Comparison of ENCODE assay signal across 1 cellular context in the genomic region with DNA sequence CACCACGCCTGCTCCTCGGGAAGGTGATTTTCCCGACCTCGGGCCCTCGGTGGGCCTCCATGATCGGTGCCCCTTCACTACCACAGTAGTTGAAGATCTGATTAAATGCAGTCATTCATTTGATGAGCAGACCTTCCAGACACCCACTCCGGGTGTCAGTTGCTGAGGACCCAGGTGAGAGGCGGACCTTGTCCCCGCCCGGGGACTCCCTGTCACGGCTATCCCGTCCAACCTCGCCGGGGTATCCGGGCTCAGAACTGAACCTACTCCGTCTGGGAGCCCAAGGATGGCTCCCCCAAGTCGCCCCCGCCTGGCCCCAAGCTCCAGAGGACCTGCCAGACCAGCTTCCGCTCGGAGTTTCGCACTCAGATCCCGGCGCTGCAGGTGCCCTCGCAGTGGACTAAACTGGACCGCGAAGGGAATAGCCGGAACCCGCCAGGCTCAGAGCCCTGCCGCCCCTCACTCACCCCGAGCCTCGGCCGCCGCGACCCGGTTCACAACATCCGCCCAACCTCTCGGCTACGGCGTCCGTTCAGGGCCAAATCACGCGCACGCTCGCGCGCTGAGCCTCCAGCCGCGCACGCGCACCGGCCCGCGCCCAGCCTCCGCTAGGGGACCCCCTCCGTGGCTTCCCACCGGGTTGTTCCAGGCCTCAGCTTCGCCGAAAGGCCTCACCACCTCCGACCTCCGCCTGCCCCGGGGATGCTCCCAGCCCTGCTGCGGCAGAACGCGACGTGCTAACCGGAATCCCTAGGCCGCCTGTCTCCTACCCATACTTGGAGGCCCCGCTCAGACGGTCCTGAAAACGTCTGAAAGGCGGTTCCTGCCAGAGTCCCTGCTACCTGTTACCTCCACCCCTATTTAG.
TF ChIP-seq lines count a peak whose summit lies in the region.

No MANE protein-coding gene starts in this region.

TF ChIP-seq in HEK293, 187 proteins besides CTCF, POLR2A, EP300 and RAD21 (continued from another document and continues in another):
- TF ChIP-seq INSM2 (tag by site-specific recombination; IDR thresholded peaks at IDR 0.05) (no peak), HOXC10 (CRISPR knock-in tag; IDR thresholded peaks at IDR 0.05) (no peak; the same call in 1 of the 2 replicates), PRDM1 (tag by site-specific recombination; IDR thresholded peaks at IDR 0.05) (no peak), ZBTB6 (tag by site-specific recombination; IDR thresholded peaks at IDR 0.05) (no peak), ZNF426 (tag by site-specific recombination; IDR thresholded peaks at IDR 0.05) (no peak), ZNF24 (tag by site-specific recombination; IDR thresholded peaks at IDR 0.05) (0 out of 2 replicates have a peak, but pooled peaks have one; percentile 47), OSR2 (tag by site-specific recombination; IDR thresholded peaks at IDR 0.05) (no peak), ZNF354C (tag by site-specific recombination; IDR thresholded peaks at IDR 0.05; ENCODE audit: borderline replicate concordance, low read depth) (no peak), ZNF596 (tag by site-specific recombination; IDR thresholded peaks at IDR 0.05) (no peak), BCL11B (tag by site-specific recombination; IDR thresholded peaks at IDR 0.05; ENCODE audit: low read depth) (no peak), ZNF121 (tag by site-specific recombination; IDR thresholded peaks at IDR 0.05) (peak; percentile 8; the same call in 1 of the 2 replicates), ZBTB21 (tag by site-specific recombination; IDR thresholded peaks at IDR 0.05) (no peak), ZNF433 (tag by site-specific recombination; IDR thresholded peaks at IDR 0.05; ENCODE audit: low read depth) (no peak), ZNF548 (tag by site-specific recombination; IDR thresholded peaks at IDR 0.05) (no peak), WT1 (tag by site-specific recombination; IDR thresholded peaks at IDR 0.05) (no peak), ZNF529 (tag by site-specific recombination; IDR thresholded peaks at IDR 0.05; ENCODE audit: insufficient replicate concordance) (no peak), ZFP3 (tag by site-specific recombination; IDR thresholded peaks at IDR 0.05; ENCODE audit: low read depth) (peak; percentile 68), ZNF791 (tag by site-specific recombination; IDR thresholded peaks at IDR 0.05) (no peak), ZNF248 (tag by site-specific recombination; IDR thresholded peaks at IDR 0.05) (no peak), SP3 (tag by site-specific recombination; IDR thresholded peaks at IDR 0.05) (peak; percentile 48), ZNF112 (tag by site-specific recombination; IDR thresholded peaks at IDR 0.05) (no peak), ZNF549 (tag by site-specific recombination; IDR thresholded peaks at IDR 0.05) (no peak), SCRT2 (tag by site-specific recombination; IDR thresholded peaks at IDR 0.05) (peak; percentile 99), ZNF837 (tag by site-specific recombination; IDR thresholded peaks at IDR 0.05) (no peak), GLI2 (tag by site-specific recombination; IDR thresholded peaks at IDR 0.05; ENCODE audit: borderline replicate concordance, low read depth) (no peak), SCRT1 (tag by site-specific recombination; IDR thresholded peaks at IDR 0.05; ENCODE audit: borderline replicate concordance) (peak; percentile 91), ZNF692 (tag by site-specific recombination; IDR thresholded peaks at IDR 0.05) (peak; percentile 84), ZNF140 (tag by site-specific recombination; IDR thresholded peaks at IDR 0.05) (no peak), ZNF416 (tag by site-specific recombination; IDR thresholded peaks at IDR 0.05) (no peak), ZNF362 (tag by site-specific recombination; IDR thresholded peaks at IDR 0.05) (no peak), ZNF629 (tag by site-specific recombination; IDR thresholded peaks at IDR 0.05) (peak; percentile 74; the same call in 1 of the 2 replicates), ZNF623 (tag by site-specific recombination; IDR thresholded peaks at IDR 0.05) (no peak), ZNF175 (tag by site-specific recombination; IDR thresholded peaks at IDR 0.05) (no peak), ZSCAN23 (tag by site-specific recombination; IDR thresholded peaks at IDR 0.05) (0 out of 2 replicates have a peak, but pooled peaks have one; percentile 79), ZNF274 (IDR thresholded peaks at IDR 0.05; ENCODE audit: low read length) (no peak), ZNF274 (tag by site-specific recombination; IDR thresholded peaks at IDR 0.05; ENCODE audit: borderline replicate concordance) (no peak), ZNF558 (tag by site-specific recombination; IDR thresholded peaks at IDR 0.05) (no peak), ZNF530 (tag by site-specific recombination; IDR thresholded peaks at IDR 0.05; ENCODE audit: low read depth) (no peak), ZBTB10 (tag by site-specific recombination; IDR thresholded peaks at IDR 0.05) (peak; percentile 85), ZNF324 (tag by site-specific recombination; IDR thresholded peaks at IDR 0.05) (peak; percentile 64; the same call in 1 of the 2 replicates), ZNF776 (tag by site-specific recombination; IDR thresholded peaks at IDR 0.05; ENCODE audit: borderline replicate concordance) (no peak)
- TF ChIP-seq, protein P1, sequence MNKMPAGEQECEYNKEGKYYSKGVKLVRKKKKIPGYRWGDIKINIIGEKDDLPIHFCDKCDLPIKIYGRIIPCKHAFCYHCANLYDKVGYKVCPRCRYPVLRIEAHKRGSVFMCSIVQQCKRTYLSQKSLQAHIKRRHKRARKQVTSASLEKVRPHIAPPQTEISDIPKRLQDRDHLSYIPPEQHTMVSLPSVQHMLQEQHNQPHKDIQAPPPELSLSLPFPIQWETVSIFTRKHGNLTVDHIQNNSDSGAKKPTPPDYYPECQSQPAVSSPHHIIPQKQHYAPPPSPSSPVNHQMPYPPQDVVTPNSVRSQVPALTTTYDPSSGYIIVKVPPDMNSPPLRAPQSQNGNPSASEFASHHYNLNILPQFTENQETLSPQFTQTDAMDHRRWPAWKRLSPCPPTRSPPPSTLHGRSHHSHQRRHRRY (tag by site-specific recombination; IDR thresholded peaks at IDR 0.05): no peak
- TF ChIP-seq, protein P2, sequence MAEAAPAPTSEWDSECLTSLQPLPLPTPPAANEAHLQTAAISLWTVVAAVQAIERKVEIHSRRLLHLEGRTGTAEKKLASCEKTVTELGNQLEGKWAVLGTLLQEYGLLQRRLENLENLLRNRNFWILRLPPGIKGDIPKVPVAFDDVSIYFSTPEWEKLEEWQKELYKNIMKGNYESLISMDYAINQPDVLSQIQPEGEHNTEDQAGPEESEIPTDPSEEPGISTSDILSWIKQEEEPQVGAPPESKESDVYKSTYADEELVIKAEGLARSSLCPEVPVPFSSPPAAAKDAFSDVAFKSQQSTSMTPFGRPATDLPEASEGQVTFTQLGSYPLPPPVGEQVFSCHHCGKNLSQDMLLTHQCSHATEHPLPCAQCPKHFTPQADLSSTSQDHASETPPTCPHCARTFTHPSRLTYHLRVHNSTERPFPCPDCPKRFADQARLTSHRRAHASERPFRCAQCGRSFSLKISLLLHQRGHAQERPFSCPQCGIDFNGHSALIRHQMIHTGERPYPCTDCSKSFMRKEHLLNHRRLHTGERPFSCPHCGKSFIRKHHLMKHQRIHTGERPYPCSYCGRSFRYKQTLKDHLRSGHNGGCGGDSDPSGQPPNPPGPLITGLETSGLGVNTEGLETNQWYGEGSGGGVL (tag by site-specific recombination; IDR thresholded peaks at IDR 0.05): no peak
- TF ChIP-seq, protein P3, sequence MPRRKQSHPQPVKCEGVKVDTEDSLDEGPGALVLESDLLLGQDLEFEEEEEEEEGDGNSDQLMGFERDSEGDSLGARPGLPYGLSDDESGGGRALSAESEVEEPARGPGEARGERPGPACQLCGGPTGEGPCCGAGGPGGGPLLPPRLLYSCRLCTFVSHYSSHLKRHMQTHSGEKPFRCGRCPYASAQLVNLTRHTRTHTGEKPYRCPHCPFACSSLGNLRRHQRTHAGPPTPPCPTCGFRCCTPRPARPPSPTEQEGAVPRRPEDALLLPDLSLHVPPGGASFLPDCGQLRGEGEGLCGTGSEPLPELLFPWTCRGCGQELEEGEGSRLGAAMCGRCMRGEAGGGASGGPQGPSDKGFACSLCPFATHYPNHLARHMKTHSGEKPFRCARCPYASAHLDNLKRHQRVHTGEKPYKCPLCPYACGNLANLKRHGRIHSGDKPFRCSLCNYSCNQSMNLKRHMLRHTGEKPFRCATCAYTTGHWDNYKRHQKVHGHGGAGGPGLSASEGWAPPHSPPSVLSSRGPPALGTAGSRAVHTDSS (tag by site-specific recombination; IDR thresholded peaks at IDR 0.05): no peak
- TF ChIP-seq, protein P4, sequence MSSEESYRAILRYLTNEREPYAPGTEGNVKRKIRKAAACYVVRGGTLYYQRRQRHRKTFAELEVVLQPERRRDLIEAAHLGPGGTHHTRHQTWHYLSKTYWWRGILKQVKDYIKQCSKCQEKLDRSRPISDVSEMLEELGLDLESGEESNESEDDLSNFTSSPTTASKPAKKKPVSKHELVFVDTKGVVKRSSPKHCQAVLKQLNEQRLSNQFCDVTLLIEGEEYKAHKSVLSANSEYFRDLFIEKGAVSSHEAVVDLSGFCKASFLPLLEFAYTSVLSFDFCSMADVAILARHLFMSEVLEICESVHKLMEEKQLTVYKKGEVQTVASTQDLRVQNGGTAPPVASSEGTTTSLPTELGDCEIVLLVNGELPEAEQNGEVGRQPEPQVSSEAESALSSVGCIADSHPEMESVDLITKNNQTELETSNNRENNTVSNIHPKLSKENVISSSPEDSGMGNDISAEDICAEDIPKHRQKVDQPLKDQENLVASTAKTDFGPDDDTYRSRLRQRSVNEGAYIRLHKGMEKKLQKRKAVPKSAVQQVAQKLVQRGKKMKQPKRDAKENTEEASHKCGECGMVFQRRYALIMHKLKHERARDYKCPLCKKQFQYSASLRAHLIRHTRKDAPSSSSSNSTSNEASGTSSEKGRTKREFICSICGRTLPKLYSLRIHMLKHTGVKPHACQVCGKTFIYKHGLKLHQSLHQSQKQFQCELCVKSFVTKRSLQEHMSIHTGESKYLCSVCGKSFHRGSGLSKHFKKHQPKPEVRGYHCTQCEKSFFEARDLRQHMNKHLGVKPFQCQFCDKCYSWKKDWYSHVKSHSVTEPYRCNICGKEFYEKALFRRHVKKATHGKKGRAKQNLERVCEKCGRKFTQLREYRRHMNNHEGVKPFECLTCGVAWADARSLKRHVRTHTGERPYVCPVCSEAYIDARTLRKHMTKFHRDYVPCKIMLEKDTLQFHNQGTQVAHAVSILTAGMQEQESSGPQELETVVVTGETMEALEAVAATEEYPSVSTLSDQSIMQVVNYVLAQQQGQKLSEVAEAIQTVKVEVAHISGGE (tag by site-specific recombination; conservative IDR thresholded peaks at IDR 0.05; ENCODE audit: low read depth): peak; percentile 81
